ENCODE assay signal across 16 cellular contexts in the genomic region with DNA sequence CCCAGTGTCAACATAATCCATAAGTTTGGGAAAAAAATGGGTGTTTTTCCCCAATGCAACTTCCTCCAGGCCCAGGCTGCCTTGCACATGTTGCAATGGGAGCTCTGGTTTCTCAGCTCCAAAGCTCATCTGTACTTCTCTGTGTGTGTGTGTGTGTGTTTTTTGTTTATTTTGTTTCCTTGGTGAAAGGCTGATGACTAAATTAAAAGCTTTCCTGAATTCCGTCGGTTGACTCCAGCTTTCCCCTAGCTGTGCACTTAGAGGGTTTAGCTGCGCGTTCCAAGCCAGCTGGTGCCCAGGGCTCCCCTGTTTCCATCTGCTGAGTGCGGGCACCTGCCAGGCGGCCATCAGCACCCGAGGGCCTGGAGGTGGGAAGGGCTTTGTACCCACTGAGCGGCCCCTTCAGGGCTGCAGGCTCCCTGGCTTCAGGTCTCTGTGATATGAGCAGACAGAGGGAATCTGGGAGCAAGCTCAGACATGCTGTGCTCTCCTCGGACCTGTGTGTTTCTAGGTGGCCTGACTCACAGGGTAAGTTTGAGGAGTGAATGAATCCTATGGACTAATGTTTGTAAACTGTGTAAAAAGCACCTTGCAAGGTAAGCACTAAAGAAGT.
DNase-seq lines count a peak whose midpoint lies in the region; ATAC-seq and TF ChIP-seq lines count a peak whose summit lies in the region.
"Had no signal": no experiment of that assay in that cellular context is flagged by ENCODE, and none has a peak within 500 bp of the region (broad histone marks: within the 10 kb centered on the region; RNA-seq: fewer than 3 reads in every experiment).

No MANE protein-coding gene starts in this region.

- WGBS in esophagus, 2 donors, result 22 to 44% methylated on average over 9 of the region's 9 CpGs

- no TSS peak for BruUV-seq in MCF 10A (replicated peaks; lab: Mats Ljungman, UMichigan)

- H3K36me3 ChIP-seq in breast epithelium (no peaks in the 10 kb centered on the region), esophagus (ENCODE audit: control insufficient read depth in 2 of 2, insufficient read depth in 2 of 2, low read length in 1 of 2) (no peaks in the 10 kb centered on the region), upper lobe of right lung (no peaks in the 10 kb centered on the region)
- H3K36me3 ChIP-seq: Peyer's patch, sigmoid colon had no signal

- ATAC-seq in upper lobe of right lung (no peak), HG03342 (IDR thresholded peaks at IDR 0.05; ENCODE audit: unreplicated experiment) (no peak), GM21717 (IDR thresholded peaks at IDR 0.05; ENCODE audit: unreplicated experiment) (no peak)
- ATAC-seq: left lobe of liver had no signal

- peaks cover 30% of the 10 kb centered on the region for H3K9me3 Mint-ChIP-seq in MCF 10A (ENCODE audit: unreplicated experiment)
- H3K9me3 Mint-ChIP-seq: activated CD4-positive, alpha-beta T cell treated with anti-CD3 and anti-CD28 coated beads, Interleukin-2, amount 10 ng/mL, durations not matched to agents 24 days and 14 days; activated naive CD8-positive, alpha-beta T cell treated with anti-CD3 and anti-CD28 coated beads, Interleukin-2, amount 10 ng/mL, durations not matched to agents 7 days and 5 days had no signal

- no peak overlapping the region for H3K4me3 ChIP-seq in breast epithelium
- no peak overlapping the region for H3K4me3 ChIP-seq in esophagus (ENCODE audit: low read depth in 1 of 2, low read length in 2 of 2)
- no peak overlapping the region for H3K4me3 ChIP-seq in upper lobe of right lung
- H3K4me3 ChIP-seq: Peyer's patch, sigmoid colon had no signal

- CTCF ChIA-PET in MCF 10A (lab: Yijun Ruan, JAX), result interaction anchor here (0.6 to 1.2 kb wide), 3 partner anchors 21 to 873 kb away, joined by 3 to 5 read pairs (median 4); no protein-coding TSS in a partner anchor

- H3K4me1 ChIP-seq in breast epithelium (no peaks in the 10 kb centered on the region), esophagus (ENCODE audit: control insufficient read depth in 2 of 2, insufficient read depth in 2 of 2, low read length in 1 of 2) (peaks cover 3 to 8% of the 10 kb centered on the region in 2 donors), upper lobe of right lung (no peaks in the 10 kb centered on the region)
- H3K4me1 ChIP-seq: Caco-2, Peyer's patch had no signal

- H3K27me3 ChIP-seq in breast epithelium, result peaks cover 0 to 15% of the 10 kb centered on the region in 2 donors
- H3K27me3 ChIP-seq in esophagus (ENCODE audit: control insufficient read depth in 1 of 2, insufficient read depth in 2 of 2, low read length in 2 of 2), result no peaks in the 10 kb centered on the region
- H3K27me3 ChIP-seq in upper lobe of right lung, result peaks cover 21% of the 10 kb centered on the region
- H3K27me3 ChIP-seq: Peyer's patch had no signal

- peak overlapping the region; percentile 8 for H3K27ac Mint-ChIP-seq in MCF 10A (ENCODE audit: low read depth, unreplicated experiment)
- H3K27ac Mint-ChIP-seq: activated CD4-positive, alpha-beta T cell treated with anti-CD3 and anti-CD28 coated beads, Interleukin-2, amount 10 ng/mL, durations not matched to agents 24 days and 14 days; activated naive CD8-positive, alpha-beta T cell treated with anti-CD3 and anti-CD28 coated beads, Interleukin-2, amount 10 ng/mL, durations not matched to agents 7 days and 5 days had no signal

- POLR2A ChIA-PET in MCF 10A (lab: Yijun Ruan, JAX), result interaction anchor here (0.8 to 1.1 kb wide), 4 partner anchors 9 to 188 kb away, joined by 3 to 7 read pairs (median 3); no protein-coding TSS in a partner anchor

- no peaks in the 10 kb centered on the region for H3K4me1 Mint-ChIP-seq in MCF 10A (ENCODE audit: insufficient read depth, unreplicated experiment)
- H3K4me1 Mint-ChIP-seq: activated CD4-positive, alpha-beta T cell treated with anti-CD3 and anti-CD28 coated beads, Interleukin-2, amount 10 ng/mL, durations not matched to agents 24 days and 14 days; activated naive CD8-positive, alpha-beta T cell treated with anti-CD3 and anti-CD28 coated beads, Interleukin-2, amount 10 ng/mL, durations not matched to agents 7 days and 5 days had no signal

- peak overlapping the region; percentile 7 for H3K4me3 Mint-ChIP-seq in MCF 10A (ENCODE audit: unreplicated experiment)
- H3K4me3 Mint-ChIP-seq: activated CD4-positive, alpha-beta T cell treated with anti-CD3 and anti-CD28 coated beads, Interleukin-2, amount 10 ng/mL, durations not matched to agents 24 days and 14 days; activated naive CD8-positive, alpha-beta T cell treated with anti-CD3 and anti-CD28 coated beads, Interleukin-2, amount 10 ng/mL, durations not matched to agents 7 days and 5 days had no signal

- peak; percentile 16 for DNase-seq in MCF 10A (ENCODE audit: unreplicated experiment)
- no peak for DNase-seq in breast epithelium (ENCODE audit: low spot score in 2 of 2)
- DNase-seq in NCI-H510A (lab: John Stamatoyannopoulos, UW), result peak; percentile 75
- DNase-seq in upper lobe of right lung, result peak; percentile 37
- DNase-seq in AG08396 (ENCODE audit: low spot score), result no peak
- DNase-seq: activated CD4-positive, alpha-beta T cell treated with anti-CD3 and anti-CD28 coated beads, Interleukin-2, amount 10 ng/mL, durations not matched to agents 24 days and 14 days; activated naive CD8-positive, alpha-beta T cell treated with anti-CD3 and anti-CD28 coated beads, Interleukin-2, amount 10 ng/mL, durations not matched to agents 7 days and 5 days; Caco-2; effector memory CD4-positive, alpha-beta T cell; IMR-90; sigmoid colon had no signal

- H3K36me3 Mint-ChIP-seq in MCF 10A (ENCODE audit: insufficient read depth, unreplicated experiment), result peaks cover 6% of the 10 kb centered on the region
- H3K36me3 Mint-ChIP-seq: activated naive CD8-positive, alpha-beta T cell treated with anti-CD3 and anti-CD28 coated beads, Interleukin-2, amount 10 ng/mL, durations not matched to agents 7 days and 5 days had no signal

- TF ChIP-seq CTCF in MCF 10A (IDR thresholded peaks at IDR 0.05; ENCODE audit: unreplicated experiment) (no peak), breast epithelium (IDR thresholded peaks at IDR 0.05) (no peak), upper lobe of right lung (IDR thresholded peaks at IDR 0.05) (no peak)

- H3K27ac ChIP-seq in breast epithelium (no peak overlapping the region), esophagus (ENCODE audit: low read depth in 2 of 2, low read length in 1 of 2) (peak overlapping the region; percentile 34 to 77), upper lobe of right lung (no peak overlapping the region)
- H3K27ac ChIP-seq: Peyer's patch, sigmoid colon had no signal

- H3K9me3 ChIP-seq in breast epithelium, result peaks cover 0 to 2% of the 10 kb centered on the region in 2 donors
- no peaks in the 10 kb centered on the region for H3K9me3 ChIP-seq in esophagus (ENCODE audit: control insufficient read depth in 2 of 2, insufficient read depth in 1 of 2, low read depth in 1 of 2, low read length in 1 of 2)
- H3K9me3 ChIP-seq in upper lobe of right lung, result no peaks in the 10 kb centered on the region
- H3K9me3 ChIP-seq: Peyer's patch, sigmoid colon had no signal

- intact Hi-C loops in MCF 10A (cut with micrococcal nuclease), result no loop called here
- intact Hi-C loops in breast epithelium (cut with DNase I; ENCODE audit: low total_unique reads), result no loop called here
- intact Hi-C loops in upper lobe of right lung (cut with DNase I), result no loop called here

- H3K27me3 Mint-ChIP-seq in MCF 10A (ENCODE audit: insufficient read depth, unreplicated experiment), result no peaks in the 10 kb centered on the region
- H3K27me3 Mint-ChIP-seq: activated CD4-positive, alpha-beta T cell treated with anti-CD3 and anti-CD28 coated beads, Interleukin-2, amount 10 ng/mL, durations not matched to agents 24 days and 14 days; activated naive CD8-positive, alpha-beta T cell treated with anti-CD3 and anti-CD28 coated beads, Interleukin-2, amount 10 ng/mL, durations not matched to agents 7 days and 5 days had no signal

- TF ChIP-seq POLR2A in breast epithelium (IDR thresholded peaks at IDR 0.05), result no peak

Comparison
In these comparisons a context has a peak if more than half of its experiments do, and no peak if none do; other contexts are left out.
1. DNase-seq: peak in MCF 10A (single experiment), NCI-H510A (single experiment) and upper lobe of right lung (single experiment); none in breast epithelium (0 of 2) and AG08396 (single experiment).
2. H3K27ac ChIP-seq: peak in esophagus (2 of 2); none in breast epithelium (0 of 2) and upper lobe of right lung (single experiment).